ENCODE assay signal across 9 cellular contexts in genomic region chr20:49279677-49280462, GRCh38. TPM values are rescaled to one million over a fixed set of nuclear protein-coding genes. Genes with fewer than 3 reads are reported as not detected.
DNase-seq lines count a peak whose midpoint lies in the region; FAIRE-seq and TF ChIP-seq lines count a peak whose summit lies in the region.
"Had no signal": no experiment of that assay in that cellular context is flagged by ENCODE, and none has a peak within 500 bp of the region (broad histone marks: within the 10 kb centered on the region; RNA-seq: fewer than 3 reads in every experiment).

No MANE protein-coding gene starts in this region.

- 0% methylated on average over 3 of the region's 7 CpGs for WGBS in mesenchymal stem cell

- no peaks in the 10 kb centered on the region for H3K27me3 Mint-ChIP-seq in astrocyte (ENCODE audit: low read depth, unreplicated experiment)

- peak overlapping the region; percentile 83 for H3K27ac ChIP-seq in HUES6 (ENCODE audit: low read depth, low read length)
- H3K27ac ChIP-seq in astrocyte (ENCODE audit: low read depth, low read length), result no peak overlapping the region
- H3K27ac ChIP-seq in mesenchymal stem cell (ENCODE audit: low read length, poor library complexity, severe bottlenecking), result peak overlapping the region; percentile 21

- no peaks in the 10 kb centered on the region; the same call in 1 of the 2 replicates for H3K9me3 ChIP-seq in HUES6 (ENCODE audit: control insufficient read depth, insufficient read depth, low read depth, low read length)
- H3K9me3 ChIP-seq in astrocyte (ENCODE audit: insufficient read depth, low read depth, low read length), result peaks cover 9% of the 10 kb centered on the region
- H3K9me3 ChIP-seq in mesenchymal stem cell (ENCODE audit: control insufficient read depth, low read length), result peaks cover 13% of the 10 kb centered on the region

- H2AFZ ChIP-seq in astrocyte (ENCODE audit: low read depth, low read length) (no peak overlapping the region), mesenchymal stem cell (ENCODE audit: low read depth, low read length) (no peak overlapping the region)

- peak overlapping the region; percentile 83 for H3K27ac Mint-ChIP-seq in astrocyte (ENCODE audit: unreplicated experiment)

- no peak overlapping the region for H2BK5ac ChIP-seq in mesenchymal stem cell (ENCODE audit: low read depth, low read length, poor library complexity, severe bottlenecking)

- H3K27me3 ChIP-seq in HUES6 (ENCODE audit: control insufficient read depth, insufficient read depth, low read length) (no peaks in the 10 kb centered on the region), astrocyte (ENCODE audit: insufficient read depth, low read length) (no peaks in the 10 kb centered on the region), mesenchymal stem cell (ENCODE audit: control insufficient read depth in 1 of 2, insufficient read depth in 1 of 2, low read length in 2 of 2) (no peaks in the 10 kb centered on the region)

- peaks cover 94% of the 10 kb centered on the region for H3K79me2 ChIP-seq in astrocyte (ENCODE audit: insufficient read depth, low read length)

- TF ChIP-seq CTCF in AG04449 (IDR thresholded peaks at IDR 0.05; ENCODE audit: insufficient read depth, low read length, missing control alignments) (no peak), astrocyte (IDR thresholded peaks at IDR 0.05; ENCODE audit: insufficient read depth, low read depth, low read length) (no peak)

- H4K8ac ChIP-seq in mesenchymal stem cell (ENCODE audit: low read length), result no peak overlapping the region

- H4K20me1 ChIP-seq in astrocyte (ENCODE audit: insufficient read depth, low read length), result peaks cover 87% of the 10 kb centered on the region

- peak overlapping the region; percentile 99 for H3K4me3 ChIP-seq in AG04449 (ENCODE audit: low read depth, low read length)
- peak overlapping the region; percentile 77 for H3K4me3 ChIP-seq in HUES6 (ENCODE audit: low read depth, low read length)
- H3K4me3 ChIP-seq in astrocyte (ENCODE audit: insufficient read depth, low read depth, low read length), result peak overlapping the region; percentile 96
- H3K4me3 ChIP-seq in mesenchymal stem cell (ENCODE audit: insufficient read depth in 1 of 2, low read depth in 1 of 2, low read length in 2 of 2), result peak overlapping the region in 1 of 2 experiments; percentile 99

- peak overlapping the region; percentile 99 for H3K4me3 Mint-ChIP-seq in astrocyte (ENCODE audit: unreplicated experiment)

- H3K36me3 ChIP-seq in HUES6 (ENCODE audit: control insufficient read depth, insufficient read depth, low read length) (peaks cover 71% of the 10 kb centered on the region), astrocyte (ENCODE audit: insufficient read depth, low read length) (peaks cover 53% of the 10 kb centered on the region), mesenchymal stem cell (ENCODE audit: control insufficient read depth in 1 of 2, insufficient read depth in 2 of 2, low read depth in 1 of 2, low read length in 2 of 2) (peaks cover 27 to 68% of the 10 kb centered on the region in 2 experiments)

- H2BK120ac ChIP-seq in mesenchymal stem cell (ENCODE audit: low read depth, low read length), result no peak overlapping the region

- FAIRE-seq in astrocyte (lab: Jason Lieb, UNC), result no peak

- no peak overlapping the region for H3K18ac ChIP-seq in mesenchymal stem cell (ENCODE audit: low read depth in 1 of 2, low read length in 2 of 2)

- POLR2A ChIA-PET in AG04449 (lab: Yijun Ruan, JAX), result interaction anchor here (0.5 to 5.6 kb wide), 4 partner anchors 11 to 111 kb away, joined by 3 to 37 read pairs (median 6); no protein-coding TSS in a partner anchor

- no peak for DNase-seq in AG04449 (ENCODE audit: low read depth, low spot score)
- no peak for DNase-seq in astrocyte (ENCODE audit: low read depth)
- peak; percentile 22 for DNase-seq in mesenchymal stem cell
- no peak for DNase-seq in 8988T
- DNase-seq in DMS79 treated with DMSO at 0.1 percent for 48 hours (lab: John Stamatoyannopoulos, UW), result no peak
- DNase-seq in D341Med (ENCODE audit: low spot score), result no peak
- no peak for DNase-seq in foreskin melanocyte
- DNase-seq: cerebellar nuclear complex had no signal

- H3K23ac ChIP-seq in mesenchymal stem cell (ENCODE audit: low read length in 2 of 2), result no peak overlapping the region

- H2BK15ac ChIP-seq in mesenchymal stem cell (ENCODE audit: low read depth, poor library complexity, severe bottlenecking), result no peak overlapping the region

- H3K9ac ChIP-seq in HUES6 (ENCODE audit: low read length) (peak overlapping the region; percentile 94), astrocyte (ENCODE audit: low read length) (peak overlapping the region; percentile 98), mesenchymal stem cell (ENCODE audit: low read length) (peak overlapping the region; percentile 99)

- no peak overlapping the region for H3K4ac ChIP-seq in mesenchymal stem cell (ENCODE audit: low read depth in 1 of 2, low read length in 2 of 2)

- H4K91ac ChIP-seq in mesenchymal stem cell (ENCODE audit: low read length), result no peak overlapping the region

- no peak overlapping the region for H2AK5ac ChIP-seq in mesenchymal stem cell (ENCODE audit: low read length, severe bottlenecking)

- no peak overlapping the region for H2BK12ac ChIP-seq in mesenchymal stem cell (ENCODE audit: low read length in 2 of 2)

- peaks cover 25% of the 10 kb centered on the region for H3K4me1 ChIP-seq in HUES6 (ENCODE audit: control insufficient read depth, insufficient read depth, low read length)
- H3K4me1 ChIP-seq in astrocyte (ENCODE audit: insufficient read depth, low read length), result peaks cover 46% of the 10 kb centered on the region
- H3K4me1 ChIP-seq in mesenchymal stem cell (ENCODE audit: control insufficient read depth, insufficient read depth, low read depth, low read length), result peaks cover 15% of the 10 kb centered on the region

- H3K36me3 Mint-ChIP-seq in astrocyte (ENCODE audit: low read depth, unreplicated experiment), result peaks cover 70% of the 10 kb centered on the region

- peaks cover 24% of the 10 kb centered on the region for H3K4me1 Mint-ChIP-seq in astrocyte (ENCODE audit: low read depth, unreplicated experiment)

- H3K9me3 Mint-ChIP-seq in astrocyte (ENCODE audit: unreplicated experiment), result peaks cover 1% of the 10 kb centered on the region

- no peak overlapping the region for H3K14ac ChIP-seq in mesenchymal stem cell (ENCODE audit: low read length in 2 of 2)

- H3K4me2 ChIP-seq in astrocyte (ENCODE audit: low read length) (peak overlapping the region; percentile 91), mesenchymal stem cell (ENCODE audit: low read length, poor library complexity, severe bottlenecking) (peak overlapping the region; percentile 38)

- no peaks in the 10 kb centered on the region for H3K79me1 ChIP-seq in mesenchymal stem cell (replicated peaks; ENCODE audit: low read length, poor library complexity, severe bottlenecking)

- CTCF ChIA-PET in AG04449 (lab: Yijun Ruan, JAX), result interaction anchor here (1.1 to 2.5 kb wide), 3 partner anchors 12 to 36 kb away, joined by 3 to 11 read pairs (median 8); no protein-coding TSS in a partner anchor

RNA-seq across cellular contexts. Expression of gene ZNFX1, which starts 2.0 kb away (rescaled TPM):
- total RNA-seq in astrocyte, result 77.0 and 77.4 TPM in 2 replicates
- polyA plus RNA-seq in mesenchymal stem cell (2013, experiment 1 of 2), result 13.4 TPM
- 12.3 TPM for polyA plus RNA-seq in mesenchymal stem cell (2013, experiment 2 of 2)
